Comparison of ENCODE assay signal across 8 cellular contexts in genomic region chr14:34629344-34629656, GRCh38.
DNase-seq lines count a peak whose midpoint lies in the region; ATAC-seq, FAIRE-seq and TF ChIP-seq lines count a peak whose summit lies in the region.

No MANE protein-coding gene starts in this region.

- no peak for TF ChIP-seq RAD21 in Ishikawa (IDR thresholded peaks at IDR 0.05; ENCODE audit: low read depth)

- H3K27me3 ChIP-seq in muscle layer of duodenum (ENCODE audit: low read depth, low read length): no peaks in the 10 kb centered on the region

- peak; percentile 37 for FAIRE-seq in GM19239 (lab: Jason Lieb, UNC)

- H3K4me3 ChIP-seq in cardiac fibroblast (replicated peaks in 1 of 2; ENCODE audit: low read depth in 2 of 2, low read length in 2 of 2) (peak overlapping the region; percentile 68 to 100), muscle layer of duodenum (ENCODE audit: low read depth in 1 of 2, low read length in 2 of 2) (peak overlapping the region; percentile 88 to 94)

- H3K4me1 ChIP-seq in muscle layer of duodenum (ENCODE audit: control insufficient read depth in 1 of 2, insufficient read depth in 2 of 2, low read length in 2 of 2): peaks cover 5 to 23% of the 10 kb centered on the region in 2 donors

- DNase-seq in GM19239 (ENCODE audit: insufficient read length, low spot score) (no peak), cardiac fibroblast (ENCODE audit: low read depth in 2 of 2) (no peak)
- DNase-seq in effector CD4-positive, alpha-beta T cell: no peak

- H3K36me3 ChIP-seq in muscle layer of duodenum (ENCODE audit: control insufficient read depth in 1 of 2, insufficient read depth in 2 of 2, low read length in 2 of 2): no peaks in the 10 kb centered on the region

- no peak for TF ChIP-seq CTCF in cardiac fibroblast (IDR thresholded peaks at IDR 0.05; ENCODE audit: low read depth, low read length)

- no peak for TF ChIP-seq EP300 in Ishikawa (IDR thresholded peaks at IDR 0.05; ENCODE audit: borderline replicate concordance)

- H3K9me3 ChIP-seq in muscle layer of duodenum (ENCODE audit: control insufficient read depth in 1 of 2, low read length in 2 of 2): no peaks in the 10 kb centered on the region

- peak overlapping the region; percentile 92 for H3K27ac ChIP-seq in muscle layer of duodenum (ENCODE audit: low read length)

- no peak for ATAC-seq in HG03521 (IDR thresholded peaks at IDR 0.05; ENCODE audit: unreplicated experiment)
- no peak for ATAC-seq in HG03460 (IDR thresholded peaks at IDR 0.05; ENCODE audit: unreplicated experiment)
- no peak for ATAC-seq in GM18519 (IDR thresholded peaks at IDR 0.05; ENCODE audit: low FRiP score, unreplicated experiment)

TF ChIP-seq in Ishikawa, 13 proteins besides CTCF, POLR2A, EP300 and RAD21:
- TF ChIP-seq EGR1 (IDR thresholded peaks at IDR 0.05) (0 out of 2 replicates have a peak, but pooled peaks have one; percentile 36), TEAD4 (IDR thresholded peaks at IDR 0.05) (no peak)
